ENCODE assay signal across 12 cellular contexts in the genomic region with DNA sequence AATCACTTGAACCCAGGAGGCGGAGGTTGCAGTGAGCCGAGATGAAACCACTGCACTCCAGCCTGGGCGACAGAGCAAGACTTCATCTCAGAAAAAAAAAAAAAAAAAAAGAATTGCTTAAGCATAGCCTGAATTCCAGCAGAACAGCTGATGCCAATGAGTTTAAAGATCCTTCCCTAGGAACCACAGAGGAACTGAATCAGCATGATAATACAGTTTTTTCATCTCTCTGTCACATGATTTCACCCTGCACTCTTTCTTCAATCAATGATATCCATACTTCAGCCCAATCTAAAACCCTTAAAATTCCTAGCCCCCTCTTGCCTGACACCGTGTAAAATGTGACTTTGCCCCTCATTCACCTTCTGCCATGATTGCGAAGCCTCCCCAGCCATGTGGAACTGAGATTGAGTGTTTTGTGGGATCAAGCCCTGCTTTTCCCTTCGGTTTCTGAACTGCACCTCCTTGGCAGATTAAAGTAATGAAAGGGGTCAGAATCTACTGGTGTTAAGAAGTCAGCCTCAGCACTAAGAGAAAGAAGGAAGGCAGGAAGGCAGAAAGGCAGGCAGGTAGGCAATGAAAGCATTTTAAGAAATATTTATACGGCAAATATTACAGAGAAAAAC. TPM values are rescaled to one million over a fixed set of nuclear protein-coding genes. Genes with fewer than 3 reads are reported as not detected.
DNase-seq lines count a peak whose midpoint lies in the region; ATAC-seq lines count a peak whose summit lies in the region.
"Had no signal": no experiment of that assay in that cellular context is flagged by ENCODE, and none has a peak within 500 bp of the region (broad histone marks: within the 10 kb centered on the region; RNA-seq: fewer than 3 reads in every experiment).

No MANE protein-coding gene starts in this region.

- H3K27ac Mint-ChIP-seq in activated naive CD4-positive, alpha-beta T cell treated with anti-CD3 and anti-CD28 coated beads, Interleukin-2, amount 50 U/mL, for 72 hours: no peak overlapping the region
- H3K27ac Mint-ChIP-seq in activated CD4-positive, alpha-beta T cell treated with anti-CD3 and anti-CD28 coated beads, Interleukin-2, amount 10 ng/mL, durations not matched to agents 24 days and 14 days: no peak overlapping the region
- H3K27ac Mint-ChIP-seq: activated CD4-positive, alpha-beta T cell treated with anti-CD3 and anti-CD28 coated beads for 36 hours; activated naive CD4-positive, alpha-beta T cell treated with anti-CD3 and anti-CD28 coated beads, Interleukin-2, amount 10 ng/mL, durations not matched to agents 7 days and 5 days had no signal

- H3K4me1 ChIP-seq in iPS-15b (ENCODE audit: control insufficient read depth, insufficient read depth, low read length): peaks cover 11% of the 10 kb centered on the region

- intact Hi-C loops in left cardiac atrium (cut with DNase I) (no loop called here), cardiac septum (cut with DNase I) (no loop called here)
- intact Hi-C loops in activated CD4-positive, alpha-beta T cell treated with anti-CD3 and anti-CD28 coated beads, Interleukin-2, amount 10 ng/mL, durations not matched to agents 24 days and 14 days (cut with micrococcal nuclease): no loop called here

- no peaks in the 10 kb centered on the region for H3K36me3 ChIP-seq in iPS-15b (ENCODE audit: control insufficient read depth, insufficient read depth, low read length)

- no peaks in the 10 kb centered on the region for H3K9me3 ChIP-seq in iPS-15b (ENCODE audit: control insufficient read depth, insufficient read depth, low read length)

- H3K36me3 Mint-ChIP-seq in activated naive CD4-positive, alpha-beta T cell treated with anti-CD3 and anti-CD28 coated beads, Interleukin-2, amount 50 U/mL, for 72 hours: no peaks in the 10 kb centered on the region
- no peaks in the 10 kb centered on the region for H3K36me3 Mint-ChIP-seq in activated CD4-positive, alpha-beta T cell treated with anti-CD3 and anti-CD28 coated beads, Interleukin-2, amount 10 ng/mL, durations not matched to agents 24 days and 14 days (ENCODE audit: low read depth)
- H3K36me3 Mint-ChIP-seq: activated naive CD4-positive, alpha-beta T cell treated with anti-CD3 and anti-CD28 coated beads, Interleukin-2, amount 10 ng/mL, durations not matched to agents 7 days and 5 days had no signal

- no peaks in the 10 kb centered on the region for H3K4me1 Mint-ChIP-seq in activated CD4-positive, alpha-beta T cell treated with anti-CD3 and anti-CD28 coated beads, Interleukin-2, amount 10 ng/mL, durations not matched to agents 24 days and 14 days
- H3K4me1 Mint-ChIP-seq: activated CD4-positive, alpha-beta T cell treated with anti-CD3 and anti-CD28 coated beads for 36 hours; activated naive CD4-positive, alpha-beta T cell treated with anti-CD3 and anti-CD28 coated beads, Interleukin-2, amount 10 ng/mL, durations not matched to agents 7 days and 5 days had no signal

- no peak for DNase-seq in left cardiac atrium
- no peak for DNase-seq in cardiac septum (ENCODE audit: low spot score)
- DNase-seq in amniotic stem cell (lab: John Stamatoyannopoulos, UW): peak; percentile 11
- no peak for DNase-seq in LoVo (ENCODE audit: low spot score)
- no peak for DNase-seq in activated naive CD4-positive, alpha-beta T cell treated with anti-CD3 and anti-CD28 coated beads, Interleukin-2, amount 50 U/mL, for 72 hours (ENCODE audit: low spot score in 2 of 2)
- DNase-seq in activated CD4-positive, alpha-beta T cell treated with anti-CD3 and anti-CD28 coated beads, Interleukin-2, amount 10 ng/mL, durations not matched to agents 24 days and 14 days: no peak
- DNase-seq: activated CD4-positive, alpha-beta T cell treated with anti-CD3 and anti-CD28 coated beads for 36 hours; activated naive CD4-positive, alpha-beta T cell treated with anti-CD3 and anti-CD28 coated beads, Interleukin-2, amount 10 ng/mL, durations not matched to agents 7 days and 5 days; NCI-H2081 had no signal

- no peaks in the 10 kb centered on the region for H3K27me3 ChIP-seq in iPS-15b (ENCODE audit: control insufficient read depth, insufficient read depth, low read length)

- no peak overlapping the region for H3K4me3 Mint-ChIP-seq in activated CD4-positive, alpha-beta T cell treated with anti-CD3 and anti-CD28 coated beads, Interleukin-2, amount 10 ng/mL, durations not matched to agents 24 days and 14 days
- H3K4me3 Mint-ChIP-seq: activated CD4-positive, alpha-beta T cell treated with anti-CD3 and anti-CD28 coated beads for 36 hours; activated naive CD4-positive, alpha-beta T cell treated with anti-CD3 and anti-CD28 coated beads, Interleukin-2, amount 10 ng/mL, durations not matched to agents 7 days and 5 days had no signal

- no peaks in the 10 kb centered on the region for H3K9me3 Mint-ChIP-seq in activated naive CD4-positive, alpha-beta T cell treated with anti-CD3 and anti-CD28 coated beads, Interleukin-2, amount 50 U/mL, for 72 hours
- H3K9me3 Mint-ChIP-seq in activated CD4-positive, alpha-beta T cell treated with anti-CD3 and anti-CD28 coated beads, Interleukin-2, amount 10 ng/mL, durations not matched to agents 24 days and 14 days: no peaks in the 10 kb centered on the region
- H3K9me3 Mint-ChIP-seq: activated naive CD4-positive, alpha-beta T cell treated with anti-CD3 and anti-CD28 coated beads, Interleukin-2, amount 10 ng/mL, durations not matched to agents 7 days and 5 days had no signal

- peak; percentile 14 to 61 for ATAC-seq in left cardiac atrium
- ATAC-seq in activated naive CD4-positive, alpha-beta T cell treated with anti-CD3 and anti-CD28 coated beads, Interleukin-2, amount 50 U/mL, for 72 hours: no peak
- no peak for ATAC-seq in GM21360 (IDR thresholded peaks at IDR 0.05; ENCODE audit: unreplicated experiment)
- ATAC-seq: activated CD4-positive, alpha-beta T cell treated with anti-CD3 and anti-CD28 coated beads for 36 hours; Panc1 had no signal

- peaks cover 13% of the 10 kb centered on the region for H3K27me3 Mint-ChIP-seq in activated CD4-positive, alpha-beta T cell treated with anti-CD3 and anti-CD28 coated beads, Interleukin-2, amount 10 ng/mL, durations not matched to agents 24 days and 14 days
- H3K27me3 Mint-ChIP-seq: activated CD4-positive, alpha-beta T cell treated with anti-CD3 and anti-CD28 coated beads for 36 hours had no signal

- peak overlapping the region; percentile 29 for H3K9ac ChIP-seq in iPS-15b (ENCODE audit: low read depth, low read length)

- no peak overlapping the region for H3K4me3 ChIP-seq in iPS-15b (ENCODE audit: low read depth, low read length)

RNA-seq across cellular contexts. Expression of a gene that starts 20.9 kb away (rescaled TPM):
- total RNA-seq in left cardiac atrium (10 to 100 TPM; 28.9 to 29.2 TPM), cardiac septum (28.2 TPM)
- 10 to 100 TPM; 26.8 to 28.5 TPM for total RNA-seq in activated naive CD4-positive, alpha-beta T cell treated with anti-CD3 and anti-CD28 coated beads, Interleukin-2, amount 50 U/mL, for 72 hours
- total RNA-seq in activated CD4-positive, alpha-beta T cell treated with anti-CD3 and anti-CD28 coated beads, Interleukin-2, amount 10 ng/mL, durations not matched to agents 24 days and 14 days: 22.4 and 25.6 TPM in 2 replicates

Comparison
In these comparisons a context has a peak if more than half of its experiments do, and no peak if none do; other contexts are left out.
1. ATAC-seq: peak in left cardiac atrium (2 of 2); none in activated naive CD4-positive, alpha-beta T cell treated with anti-CD3 and anti-CD28 coated beads, Interleukin-2, amount 50 U/mL, for 72 hours (0 of 2) and GM21360 (single experiment).